Comparison of ENCODE assay signal across 8 cellular contexts in genomic region chr2:45652090-45653050, GRCh38. TPM values are rescaled to one million over a fixed set of nuclear protein-coding genes. Genes with fewer than 3 reads are reported as not detected.
DNase-seq lines count a peak whose midpoint lies in the region; ATAC-seq and TF ChIP-seq lines count a peak whose summit lies in the region.

No MANE protein-coding gene starts in this region.

- DNase-seq in DMS114 treated with DMSO at 0.1 percent for 48 hours (lab: John Stamatoyannopoulos, UW; ENCODE audit: unreplicated experiment) (peak; percentile 3), NB4 (ENCODE audit: low read depth) (peak; percentile 45), epithelial cell of esophagus (ENCODE audit: low read depth) (peak; percentile 25), tibial nerve (ENCODE audit: low spot score in 2 of 2) (peak; percentile 18 to 36)
- DNase-seq in activated CD8-positive, alpha-beta memory T cell treated with anti-CD3 and anti-CD28 coated beads for 24 hours, result peak; percentile 74

- no peaks in the 10 kb centered on the region for H3K27me3 ChIP-seq in muscle layer of colon (ENCODE audit: control insufficient read depth in 1 of 2, insufficient read depth in 2 of 2, low read length in 2 of 2)
- H3K27me3 ChIP-seq in tibial nerve, result no peaks in the 10 kb centered on the region

- H3K9me3 ChIP-seq in muscle layer of colon (ENCODE audit: low read length) (no peaks in the 10 kb centered on the region), tibial nerve (no peaks in the 10 kb centered on the region)

- no peak for TF ChIP-seq CTCF in NB4 (IDR thresholded peaks at IDR 0.05; ENCODE audit: low read depth, low read length)
- no peak for TF ChIP-seq CTCF in epithelial cell of esophagus (IDR thresholded peaks at IDR 0.05; ENCODE audit: insufficient read depth, low read depth, low read length, missing control alignments)
- TF ChIP-seq CTCF in tibial nerve (IDR thresholded peaks at IDR 0.05), result no peak

- no peak for TF ChIP-seq POLR2A in NB4 (IDR thresholded peaks at IDR 0.05; ENCODE audit: extremely low read depth, insufficient read length)
- TF ChIP-seq POLR2A in tibial nerve (IDR thresholded peaks at IDR 0.05), result no peak

- peak overlapping the region; percentile 78 for H3K9ac ChIP-seq in muscle layer of colon (ENCODE audit: low read length)

- WGBS in tibial nerve, 2 donors, result 2% methylated on average over 34 to 49 of the region's 54 CpGs

- peak in 1 of 2 donors; percentile 40 for TF ChIP-seq EP300 in tibial nerve (IDR thresholded peaks at IDR 0.05)

- ATAC-seq in HG03097 (IDR thresholded peaks at IDR 0.05; ENCODE audit: low FRiP score, unreplicated experiment), result no peak
- ATAC-seq in HG03432 (IDR thresholded peaks at IDR 0.05; ENCODE audit: unreplicated experiment), result no peak

- H3K4me1 ChIP-seq in muscle layer of colon (ENCODE audit: insufficient read depth, low read length) (peaks cover 55% of the 10 kb centered on the region), tibial nerve (peaks cover 0 to 45% (median 7%) of the 10 kb centered on the region in 4 donors)

- H3K36me3 ChIP-seq in muscle layer of colon (ENCODE audit: insufficient read depth, low read length) (no peaks in the 10 kb centered on the region), tibial nerve (no peaks in the 10 kb centered on the region)

- H3K4me3 ChIP-seq in NB4 (ENCODE audit: low read depth, low read length) (peak overlapping the region; percentile 15), epithelial cell of esophagus (ENCODE audit: low read length) (peak overlapping the region; percentile 80), muscle layer of colon (ENCODE audit: low read depth in 1 of 2, low read length in 2 of 2) (peak overlapping the region; percentile 88 to 94), tibial nerve (peak overlapping the region; percentile 71 to 88 (median 82))

- H3K27ac ChIP-seq in muscle layer of colon (ENCODE audit: low read depth, low read length) (peak overlapping the region; percentile 86), tibial nerve (peak overlapping the region; percentile 95 to 99 (median 98))

RNA-seq across cellular contexts. Expression of gene PRKCE, which starts 0.9 kb away (rescaled TPM):
- 10 to 100 TPM; 14.4 to 22.4 (median 17.9) TPM for total RNA-seq in tibial nerve

RNA-seq across cellular contexts. Expression of gene SRBD1, which starts 41.3 kb away (rescaled TPM):
- total RNA-seq in tibial nerve, result 10 to 100 TPM; 14.7 to 36.7 (median 20.8) TPM

Comparison
In these comparisons a context has a peak if more than half of its experiments do, and no peak if none do; other contexts are left out.
1. DNase-seq: peak in every context shown above with its lines; median percentile 74 in activated CD8-positive, alpha-beta memory T cell treated with anti-CD3 and anti-CD28 coated beads for 24 hours; 45 in NB4; 27 in tibial nerve; 25 in epithelial cell of esophagus; 3 in DMS114 treated with DMSO at 0.1 percent for 48 hours.
2. H3K4me3 ChIP-seq: peak in every context shown above with its lines; median percentile 91 in muscle layer of colon; 82 in tibial nerve; 80 in epithelial cell of esophagus; 15 in NB4.